In the genomic region with DNA sequence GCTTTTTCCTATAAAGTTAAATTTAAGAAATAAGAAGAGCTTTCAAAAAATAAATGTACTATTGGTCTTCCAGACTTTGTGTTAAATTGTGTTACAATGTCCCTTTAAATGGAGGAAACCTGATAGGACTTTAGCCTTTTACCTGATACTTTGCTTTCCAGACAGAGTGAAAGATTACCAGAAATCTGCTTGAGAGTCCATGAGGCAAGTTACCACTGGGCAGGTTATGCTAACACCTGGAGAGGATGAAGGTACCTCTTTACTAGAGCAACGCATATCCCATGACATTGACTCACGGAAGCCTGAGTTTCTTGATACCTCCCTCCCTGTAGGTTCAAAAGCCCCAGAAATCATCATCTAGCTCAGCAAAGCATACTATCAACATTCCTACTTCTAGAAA, we compare ENCODE assay signal across 30 cellular contexts.
"Had no signal": no experiment of that assay in that cellular context is flagged by ENCODE, and none has a peak within 500 bp of the region (broad histone marks: within the 10 kb centered on the region; RNA-seq: fewer than 3 reads in every experiment).

No MANE protein-coding gene starts in this region.

- DNase-seq: cerebellar nuclear complex; cortex of kidney; effector memory CD4-positive, alpha-beta T cell; foreskin keratinocyte; heart right ventricle; hypothalamus; immature natural killer cell; islet precursor cell; kidney glomerular epithelial cell; left colon; left ventricle myocardium superior; mesenchymal stem cell; mucosa of descending colon; naive B cell; occipital lobe; pancreas; retina; stimulated activated CD4-positive, alpha-beta T cell treated with anti-CD3 and anti-CD28 coated beads, Interleukin-2, amount 100 ng/mL, for 24 hours; stimulated activated CD4-positive, alpha-beta T cell treated with anti-CD3 and anti-CD28 coated beads, Interleukin-4, amount 100 ng/mL, for 24 hours; stimulated activated naive CD4-positive, alpha-beta T cell treated with Interleukin-2 at 50 U/mL for 16 hours; stomach; testis; tibial artery had no signal

- H3K36me3 Mint-ChIP-seq: naive B cell; natural killer cell treated with Interleukin-12 subunit alpha and Interleukin-12 subunit beta and Interleukin-15 and Interleukin-18, amount 100 ng/mL, for 72 hours had no signal

- H3K27me3 ChIP-seq: esophagus muscularis mucosa, foreskin keratinocyte, gastroesophageal sphincter, heart right ventricle, pancreas, stomach, testis, tibial artery had no signal

- H3K27ac ChIP-seq: esophagus muscularis mucosa, foreskin keratinocyte, gastroesophageal sphincter, heart right ventricle, pancreas, stomach, testis, tibial artery had no signal

- H3K4me3 Mint-ChIP-seq: immature natural killer cell; mesothelial cell of epicardium; natural killer cell treated with Interleukin-12 subunit alpha and Interleukin-12 subunit beta and Interleukin-15 and Interleukin-18, amount 100 ng/mL, for 72 hours; stimulated activated effector memory CD8-positive, alpha-beta T cell treated with anti-CD3 and anti-CD28 coated beads, Interleukin-12 subunit alpha, Interleukin-12 subunit beta, amount 100 ng/mL, for 72 hours; type B pancreatic cell had no signal

- H3K9me3 Mint-ChIP-seq: immature natural killer cell; mesothelial cell of epicardium; naive B cell; natural killer cell treated with Interleukin-12 subunit alpha and Interleukin-12 subunit beta and Interleukin-15 and Interleukin-18, amount 100 ng/mL, for 72 hours; stimulated activated effector memory CD8-positive, alpha-beta T cell treated with anti-CD3 and anti-CD28 coated beads, Interleukin-12 subunit alpha, Interleukin-12 subunit beta, amount 100 ng/mL, for 72 hours; type B pancreatic cell had no signal

- H3K9me3 ChIP-seq: esophagus muscularis mucosa, gastroesophageal sphincter, heart right ventricle, mucosa of descending colon, pancreas, stomach, testis, tibial artery had no signal

- H3K27ac Mint-ChIP-seq: mesothelial cell of epicardium; natural killer cell treated with Interleukin-12 subunit alpha and Interleukin-12 subunit beta and Interleukin-15 and Interleukin-18, amount 100 ng/mL, for 72 hours; stimulated activated effector memory CD8-positive, alpha-beta T cell treated with anti-CD3 and anti-CD28 coated beads, Interleukin-12 subunit alpha, Interleukin-12 subunit beta, amount 100 ng/mL, for 72 hours; type B pancreatic cell had no signal

- H3K27me3 Mint-ChIP-seq: naive B cell; natural killer cell treated with Interleukin-12 subunit alpha and Interleukin-12 subunit beta and Interleukin-15 and Interleukin-18, amount 100 ng/mL, for 72 hours; type B pancreatic cell had no signal

- H3K4me1 ChIP-seq: esophagus muscularis mucosa, foreskin keratinocyte, gastroesophageal sphincter, heart right ventricle, pancreas, stomach, testis, tibial artery had no signal

- ATAC-seq: foreskin keratinocyte; gastroesophageal sphincter; heart right ventricle; left colon; left ventricle myocardium superior; mucosa of descending colon; natural killer cell treated with Interleukin-12 subunit alpha and Interleukin-12 subunit beta and Interleukin-15 and Interleukin-18, amount 100 ng/mL, for 72 hours; pancreas; sciatic nerve; stimulated activated effector memory CD8-positive, alpha-beta T cell treated with anti-CD3 and anti-CD28 coated beads, Interleukin-12 subunit alpha, Interleukin-12 subunit beta, amount 100 ng/mL, for 72 hours had no signal

- H3K4me3 ChIP-seq: esophagus muscularis mucosa, gastroesophageal sphincter, heart right ventricle, mucosa of descending colon, pancreas, stomach, testis, tibial artery had no signal

- H3K4me1 Mint-ChIP-seq: immature natural killer cell; mesothelial cell of epicardium; naive B cell; stimulated activated effector memory CD8-positive, alpha-beta T cell treated with anti-CD3 and anti-CD28 coated beads, Interleukin-12 subunit alpha, Interleukin-12 subunit beta, amount 100 ng/mL, for 72 hours had no signal
